In the genomic region with DNA sequence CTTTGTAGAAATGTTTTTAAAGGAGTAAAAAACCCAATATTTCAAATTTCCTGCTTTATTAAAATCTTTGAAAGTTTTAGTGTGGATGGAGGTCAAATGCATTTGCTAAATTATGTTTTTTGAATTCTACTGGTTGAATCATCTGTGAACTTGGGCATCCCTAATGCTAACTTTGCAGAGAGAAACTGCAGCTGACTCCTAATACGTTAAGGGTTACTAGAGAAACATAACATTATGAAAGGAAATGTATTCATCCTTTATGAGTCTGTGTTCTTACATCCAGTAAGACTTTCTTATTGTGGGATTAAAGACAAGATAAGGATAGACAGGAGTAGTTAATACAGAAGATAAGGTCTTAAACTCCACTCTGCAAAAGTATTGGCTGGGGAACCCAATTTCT, we compare ENCODE assay signal across 25 cellular contexts.
"Had no signal": no experiment of that assay in that cellular context is flagged by ENCODE, and none has a peak within 500 bp of the region (broad histone marks: within the 10 kb centered on the region; RNA-seq: fewer than 3 reads in every experiment).

No MANE protein-coding gene starts in this region.

- DNase-seq: activated B cell treated with CpG ODN at 0.5 μM for 24 hours; activated CD4-positive, alpha-beta memory T cell treated with anti-CD3 and anti-CD28 coated beads for 36 hours; activated CD4-positive, alpha-beta T cell treated with anti-CD3 and anti-CD28 coated beads for 4 hours; activated naive CD8-positive, alpha-beta T cell treated with anti-CD3 and anti-CD28 coated beads for 36 hours; aorta; cerebellar nuclear complex; dermis blood vessel endothelial cell; effector memory CD4-positive, alpha-beta T cell; foreskin keratinocyte; hippocampal formation; islet precursor cell; left colon; midbrain; occipital lobe; stimulated activated CD4-positive, alpha-beta T cell treated with anti-CD3 and anti-CD28 coated beads, Interleukin-2, amount 100 ng/mL, for 24 hours; stimulated activated naive CD8-positive, alpha-beta T cell treated with anti-CD3 and anti-CD28 coated beads, Interleukin-15, Interleukin-2, amounts not matched to agents 100 U/mL and 50 U/mL, for 24 hours; T-cell; transverse colon had no signal

- H3K27ac ChIP-seq: breast epithelium, esophagus muscularis mucosa, foreskin keratinocyte, prostate gland, right atrium auricular region, transverse colon had no signal

- H3K4me3 Mint-ChIP-seq: activated B cell treated with CpG ODN at 0.5 μM for 24 hours; activated CD4-positive, alpha-beta memory T cell treated with anti-CD3 and anti-CD28 coated beads for 36 hours; activated naive CD8-positive, alpha-beta T cell treated with anti-CD3 and anti-CD28 coated beads for 36 hours; T-cell had no signal

- H3K4me1 ChIP-seq: breast epithelium, prostate gland, right atrium auricular region, uterus had no signal

- H3K36me3 ChIP-seq: breast epithelium, esophagus muscularis mucosa, prostate gland, right atrium auricular region, transverse colon, uterus had no signal

- H3K36me3 Mint-ChIP-seq: activated CD4-positive, alpha-beta memory T cell treated with anti-CD3 and anti-CD28 coated beads for 36 hours; activated naive CD8-positive, alpha-beta T cell treated with anti-CD3 and anti-CD28 coated beads for 36 hours; T-cell had no signal

- H3K4me1 Mint-ChIP-seq: activated B cell treated with CpG ODN at 0.5 μM for 24 hours had no signal

- H3K9me3 ChIP-seq: breast epithelium, esophagus muscularis mucosa, prostate gland, right atrium auricular region, transverse colon, uterus had no signal

- H3K9me3 Mint-ChIP-seq: activated B cell treated with CpG ODN at 0.5 μM for 24 hours; activated CD4-positive, alpha-beta memory T cell treated with anti-CD3 and anti-CD28 coated beads for 36 hours; activated naive CD8-positive, alpha-beta T cell treated with anti-CD3 and anti-CD28 coated beads for 36 hours; nephron progenitor cell; T-cell had no signal

- H3K27me3 ChIP-seq: breast epithelium, esophagus muscularis mucosa, foreskin keratinocyte, right atrium auricular region, transverse colon, uterus had no signal

- H3K4me3 ChIP-seq: breast epithelium, esophagus muscularis mucosa, lung, prostate gland, right atrium auricular region, transverse colon, uterus had no signal

- H3K27ac Mint-ChIP-seq: activated B cell treated with CpG ODN at 0.5 μM for 24 hours; activated CD4-positive, alpha-beta memory T cell treated with anti-CD3 and anti-CD28 coated beads for 36 hours; activated naive CD8-positive, alpha-beta T cell treated with anti-CD3 and anti-CD28 coated beads for 36 hours; T-cell had no signal
